23 cellular contexts compared by ENCODE assay signal in the genomic region with DNA sequence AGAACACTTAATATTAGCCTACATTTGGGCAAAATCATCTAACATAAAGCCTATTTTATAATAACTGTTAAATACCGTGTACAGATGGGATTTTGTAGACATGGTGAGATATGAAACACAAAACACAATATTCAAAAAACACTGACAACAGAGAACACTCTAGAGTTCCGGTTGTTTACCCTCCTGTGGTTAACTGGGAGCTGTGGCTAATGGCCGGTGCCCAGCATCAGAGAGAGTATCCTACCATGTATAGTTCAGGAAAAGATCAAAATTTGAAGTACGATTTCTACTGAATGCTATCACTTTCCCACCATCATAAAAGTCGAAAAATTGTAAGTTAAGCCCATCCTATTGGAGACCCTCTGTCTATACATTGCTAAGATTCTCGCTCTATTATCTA. TPM values are rescaled to one million over a fixed set of nuclear protein-coding genes. Genes with fewer than 3 reads are reported as not detected.
DNase-seq lines count a peak whose midpoint lies in the region; ATAC-seq, FAIRE-seq and TF ChIP-seq lines count a peak whose summit lies in the region.
"Had no signal": no experiment of that assay in that cellular context is flagged by ENCODE, and none has a peak within 500 bp of the region (broad histone marks: within the 10 kb centered on the region; RNA-seq: fewer than 3 reads in every experiment).

No MANE protein-coding gene starts in this region.

- peak overlapping the region; percentile 64 for H3K4me2 ChIP-seq in DOHH2 (ENCODE audit: low read length)

- no peaks in the 10 kb centered on the region for H3K36me3 Mint-ChIP-seq in T-helper 17 cell (ENCODE audit: low read depth)

- H3K27ac ChIP-seq in DOHH2 (ENCODE audit: low read depth, low read length) (no peak overlapping the region), dorsolateral prefrontal cortex (peak overlapping the region in 1 of 59 donors; percentile 93), small intestine (ENCODE audit: low read depth in 1 of 2, low read length in 1 of 2) (no peak overlapping the region)
- H3K27ac ChIP-seq: ascending aorta, right lobe of liver, testis had no signal

- H3K9me3 ChIP-seq in BE2C (no peaks in the 10 kb centered on the region), DOHH2 (ENCODE audit: control insufficient read depth, insufficient read depth, low read length) (no peaks in the 10 kb centered on the region), T-helper 17 cell (ENCODE audit: control insufficient read depth, low read length, poor library complexity, severe bottlenecking) (no peaks in the 10 kb centered on the region), small intestine (ENCODE audit: control insufficient read depth, low read depth) (no peaks in the 10 kb centered on the region)
- H3K9me3 ChIP-seq: ascending aorta, right lobe of liver, testis had no signal

- WGBS in small intestine, 3 donors, result 75 to 82% (median 77%) methylated on average over 6 of the region's 6 CpGs

- intact Hi-C loops in dorsolateral prefrontal cortex (cut with DNase I), result loop anchor here in 1 of 2 donors (2.0 kb wide), 1 partner anchor 54 kb away; no protein-coding TSS in a partner anchor

- H3K27me3 ChIP-seq in BE2C (no peaks in the 10 kb centered on the region), DOHH2 (ENCODE audit: control insufficient read depth, low read length) (peaks cover 13% of the 10 kb centered on the region), dorsolateral prefrontal cortex (no peaks in the 10 kb centered on the region), small intestine (ENCODE audit: control insufficient read depth in 2 of 2, insufficient read depth in 2 of 2, low read length in 2 of 2) (no peaks in the 10 kb centered on the region)
- H3K27me3 ChIP-seq: ascending aorta, testis had no signal

- peak overlapping the region; percentile 100 for H3K27ac Mint-ChIP-seq in T-helper 17 cell
- H3K27ac Mint-ChIP-seq: mesothelial cell of epicardium had no signal

- H3K79me2 ChIP-seq in DOHH2 (ENCODE audit: control insufficient read depth, low read length), result peaks cover 51% of the 10 kb centered on the region

- no peaks in the 10 kb centered on the region for H3K27me3 Mint-ChIP-seq in T-helper 17 cell

- ATAC-seq in T-helper 17 cell, result no peak
- no peak for ATAC-seq in GM18861 (IDR thresholded peaks at IDR 0.05; ENCODE audit: unreplicated experiment)
- ATAC-seq in HG02884 (IDR thresholded peaks at IDR 0.05; ENCODE audit: unreplicated experiment), result no peak
- ATAC-seq: left cardiac atrium, right lobe of liver had no signal

- no peak for FAIRE-seq in RCC 7860 (lab: Jason Lieb, UNC)
- FAIRE-seq in small intestine (lab: Jason Lieb, UNC), result no peak
- FAIRE-seq: colon, frontal cortex had no signal

- H3K4me1 ChIP-seq in BE2C (peaks cover 25% of the 10 kb centered on the region), DOHH2 (ENCODE audit: control insufficient read depth, low read length) (peaks cover 51% of the 10 kb centered on the region), small intestine (ENCODE audit: control insufficient read depth in 2 of 2, insufficient read depth in 1 of 2, low read depth in 1 of 2, low read length in 1 of 2) (peaks cover 0 to 6% of the 10 kb centered on the region in 2 donors)
- H3K4me1 ChIP-seq: testis had no signal

- no peaks in the 10 kb centered on the region for H3F3A ChIP-seq in DOHH2 (ENCODE audit: control insufficient read depth, insufficient read depth)

- TF ChIP-seq CTCF in BE2C (IDR thresholded peaks at IDR 0.05; ENCODE audit: low read depth, low read length) (no peak), DOHH2 (IDR thresholded peaks at IDR 0.05; ENCODE audit: low read depth, low read length, poor library complexity, severe bottlenecking) (no peak), dorsolateral prefrontal cortex (IDR thresholded peaks at IDR 0.05 in 54 of 56, conservative IDR thresholded peaks at IDR 0.05 in 2 of 56; ENCODE audit: low read depth in 1 of 56, partially characterized antibody in 56 of 56) (no peak)

- H3K4me3 Mint-ChIP-seq in T-helper 17 cell, result peak overlapping the region; percentile 96
- H3K4me3 Mint-ChIP-seq: mesothelial cell of epicardium had no signal

- peaks cover 56% of the 10 kb centered on the region for H3K4me1 Mint-ChIP-seq in T-helper 17 cell

- peaks cover 17% of the 10 kb centered on the region for H3K36me3 ChIP-seq in BE2C
- H3K36me3 ChIP-seq in DOHH2 (ENCODE audit: control insufficient read depth, low read length), result no peaks in the 10 kb centered on the region
- no peaks in the 10 kb centered on the region for H3K36me3 ChIP-seq in small intestine (ENCODE audit: control insufficient read depth in 2 of 2, insufficient read depth in 2 of 2, low read length in 2 of 2)
- H3K36me3 ChIP-seq: ascending aorta, right lobe of liver had no signal

- no peaks in the 10 kb centered on the region for H3K9me2 ChIP-seq in DOHH2 (replicated peaks; ENCODE audit: control insufficient read depth, low read length)

- no peaks in the 10 kb centered on the region for H4K20me1 ChIP-seq in DOHH2 (ENCODE audit: control insufficient read depth, insufficient read depth, low read depth, low read length)

- peak overlapping the region; percentile 85 for H3K4me3 ChIP-seq in BE2C (ENCODE audit: low read depth, low read length)
- peak overlapping the region; percentile 73 for H3K4me3 ChIP-seq in DOHH2 (ENCODE audit: low read length)
- peak overlapping the region in 44 of 59 donors; percentile 0 to 85 (median 74) for H3K4me3 ChIP-seq in dorsolateral prefrontal cortex
- H3K4me3 ChIP-seq in small intestine (ENCODE audit: low read depth in 1 of 2, low read length in 2 of 2), result peak overlapping the region in 1 of 2 donors; percentile 12
- H3K4me3 ChIP-seq: ascending aorta, right lobe of liver, testis had no signal

- DNase-seq in BE2C, result no peak
- DNase-seq in T-helper 17 cell, result no peak
- no peak for DNase-seq in dorsolateral prefrontal cortex
- no peak for DNase-seq in RCC 7860 (ENCODE audit: low spot score)
- no peak for DNase-seq in small intestine
- DNase-seq: activated CD4-positive, CD25-positive, alpha-beta regulatory T cell; AML-193; DMS 273 treated with DMSO at 0.1 percent for 48 hours; GOT3; left cardiac atrium; NCI-H146; NCI-H345; right lobe of liver; Right ventricle myocardium superior; stimulated activated CD4-positive, alpha-beta T cell treated with anti-CD3 and anti-CD28 coated beads, Interleukin-2, amount 100 ng/mL, for 24 hours; testis had no signal

RNA-seq across cellular contexts. Expression of a gene that starts 2.4 kb away (rescaled TPM):
- polyA plus RNA-seq in BE2C (2012; ENCODE audit: insufficient read depth, insufficient read length, low read depth), result 88.5 TPM
- total RNA-seq in T-helper 17 cell (100 to 1,000 TPM; 139 to 163 TPM), dorsolateral prefrontal cortex (100 to 1,000 TPM in 10 of 120 experiments, 10 to 100 TPM in 110; 22.2 to 137 (median 72.2) TPM)
- polyA plus RNA-seq in small intestine, result 1 to 10 TPM in 2 of 3 donors, under 1 TPM in 1; 0.89 to 2.4 (median 2.0) TPM
